In the genomic region with DNA sequence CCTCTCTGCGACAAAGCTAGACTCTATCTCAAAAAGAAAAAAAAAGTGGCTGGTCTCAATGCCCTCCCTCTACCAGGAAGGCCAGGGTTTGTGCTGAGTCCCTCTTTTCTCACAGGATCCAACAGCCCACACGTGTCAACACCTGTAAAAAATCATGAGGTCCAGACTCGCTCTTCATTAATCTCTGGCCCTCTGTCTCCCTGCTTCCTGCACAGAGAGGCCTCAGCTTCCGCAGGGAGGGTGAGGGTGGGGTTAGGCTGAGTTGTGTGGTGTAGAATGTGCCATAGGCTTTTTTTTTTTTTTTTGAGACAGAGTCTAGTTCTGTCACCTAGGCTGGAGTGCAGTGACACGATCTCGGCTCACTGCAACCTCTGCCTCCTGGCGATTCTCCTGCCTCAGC, we compare ENCODE assay signal across 19 cellular contexts. TPM values are rescaled to one million over a fixed set of nuclear protein-coding genes. Genes with fewer than 3 reads are reported as not detected.
DNase-seq lines count a peak whose midpoint lies in the region; ATAC-seq and TF ChIP-seq lines count a peak whose summit lies in the region.
"Had no signal": no experiment of that assay in that cellular context is flagged by ENCODE, and none has a peak within 500 bp of the region (broad histone marks: within the 10 kb centered on the region; RNA-seq: fewer than 3 reads in every experiment).

No MANE protein-coding gene starts in this region.

- no peak overlapping the region for H3K27ac Mint-ChIP-seq in HFFc6
- H3K27ac Mint-ChIP-seq: CD4-positive, CD25-positive, alpha-beta regulatory T cell had no signal

- no peaks in the 10 kb centered on the region for H3K9me2 ChIP-seq in GM23248 (ENCODE audit: insufficient read depth)

- in situ Hi-C loops in GM23248 (cut with MboI): no loop called here

- intact Hi-C loops in Right ventricle myocardium inferior (cut with DNase I) (no loop called here), left ventricle myocardium inferior (cut with micrococcal nuclease) (no loop called here)

- peaks cover 78% of the 10 kb centered on the region for H3K27me3 ChIP-seq in left ventricle myocardium inferior (ENCODE audit: low read depth)
- peaks cover 33% of the 10 kb centered on the region for H3K27me3 ChIP-seq in GM23248 (replicated peaks; ENCODE audit: insufficient read depth)

- no peak overlapping the region for H3K27ac ChIP-seq in left ventricle myocardium inferior (replicated peaks)
- no peak overlapping the region for H3K27ac ChIP-seq in GM23248
- H3K27ac ChIP-seq: KMS-11 had no signal

- peaks cover 24% of the 10 kb centered on the region for H3K27me3 Mint-ChIP-seq in HFFc6 (ENCODE audit: insufficient read depth)

- H4K20me1 ChIP-seq in GM23248 (ENCODE audit: insufficient read depth): no peaks in the 10 kb centered on the region

- no peak overlapping the region for H3K4me3 ChIP-seq in left ventricle myocardium inferior
- no peak overlapping the region for H3K4me3 ChIP-seq in GM23248

- peaks cover 19% of the 10 kb centered on the region for H3K4me1 ChIP-seq in left ventricle myocardium inferior
- no peaks in the 10 kb centered on the region for H3K4me1 ChIP-seq in GM23248 (ENCODE audit: insufficient read depth)

- TF ChIP-seq CTCF in left ventricle myocardium inferior (IDR thresholded peaks at IDR 0.05; ENCODE audit: borderline replicate concordance): no peak
- no peak for TF ChIP-seq CTCF in HFFc6 (IDR thresholded peaks at IDR 0.05)

- ATAC-seq in Right ventricle myocardium inferior (no peak), HG02870 (IDR thresholded peaks at IDR 0.05; ENCODE audit: unreplicated experiment) (no peak)

- peaks cover 36% of the 10 kb centered on the region for H3K36me3 ChIP-seq in left ventricle myocardium inferior
- H3K36me3 ChIP-seq in GM23248 (ENCODE audit: low read depth): no peaks in the 10 kb centered on the region

- DNase-seq in Right ventricle myocardium inferior (ENCODE audit: missing footprints) (peak; percentile 39), left ventricle myocardium inferior (no peak), RPMI8226 (peak; percentile 24), dermis microvascular lymphatic vessel endothelial cell (ENCODE audit: low read depth in 2 of 2) (peak; percentile 16 to 27), HFFc6 (no peak), GM23248 (no peak), NCI-H2227 treated with DMSO at 0.1 percent for 48 hours (lab: John Stamatoyannopoulos, UW) (no peak)
- DNase-seq: Caco-2; CD4-positive, CD25-positive, alpha-beta regulatory T cell; HCEC 1CT; NCI-H1092 treated with DMSO at 0.1 percent for 48 hours; NCI-H1694; NCI-H524 treated with DMSO at 0.1 percent for 48 hours; SIG-M5 had no signal

- H3K9me3 Mint-ChIP-seq in HFFc6: no peaks in the 10 kb centered on the region
- H3K9me3 Mint-ChIP-seq: CD4-positive, CD25-positive, alpha-beta regulatory T cell had no signal

- whole genome bisulfite sequencing in GM23248 (ENCODE audit: low coverage in 1 of 2, low lambda C conversion rate in 2 of 2, missing lambda C conversion rate in 2 of 2), 2 experiments: 47 to 50% methylated on average over 7 of the region's 7 CpGs

- H3K9me3 ChIP-seq in left ventricle myocardium inferior (replicated peaks): no peaks in the 10 kb centered on the region
- H3K9me3 ChIP-seq in GM23248 (ENCODE audit: low read depth): no peaks in the 10 kb centered on the region
- H3K9me3 ChIP-seq: Caco-2 had no signal

- peaks cover 4% of the 10 kb centered on the region; the same call in 1 of the 2 replicates for H3K36me3 Mint-ChIP-seq in HFFc6 (ENCODE audit: low read depth)

- H2AFZ ChIP-seq in GM23248: no peak overlapping the region

- H3K4me3 Mint-ChIP-seq in HFFc6: no peak overlapping the region

- H3F3A ChIP-seq in GM23248 (ENCODE audit: insufficient read depth): 0 out of 2 replicates have a peak, but pooled peaks cover 8% of the 10 kb centered on the region

- no peak overlapping the region for H3K9ac ChIP-seq in GM23248
- H3K9ac ChIP-seq: KMS-11 had no signal

- H3K4me2 ChIP-seq in GM23248 (ENCODE audit: unreplicated experiment): no peak overlapping the region

- no peaks in the 10 kb centered on the region for H3K79me2 ChIP-seq in GM23248 (ENCODE audit: insufficient read depth)

- peaks cover 9% of the 10 kb centered on the region for H3K4me1 Mint-ChIP-seq in HFFc6 (ENCODE audit: low read depth)

RNA-seq across cellular contexts. Expression of a gene that starts 6.1 kb away (rescaled TPM):
- not detected for total RNA-seq in Right ventricle myocardium inferior
- not detected for total RNA-seq in left ventricle myocardium inferior
- total RNA-seq in dermis microvascular lymphatic vessel endothelial cell: not detected in 2 replicates
- under 1 TPM in 1 of 6 experiments, not detected in 5; 0.17 TPM for total RNA-seq in HFFc6 (2021; fragmentation: NEBNext Ultra II Directional; extraction: Animal tissue kit (Norgen Biotek cat#: 25700))
- total RNA-seq in GM23248 (2014; rRNA removed; shearing (Covaris generic)): not detected in 2 replicates
- polyA plus RNA-seq in GM23248 (2016; fragmentation: Nextera tagmentation; extraction: Ambion mirVana): not detected in 2 replicates
- total RNA-seq: A673, G401, MCF 10A had no signal
- polyA plus RNA-seq: CD4-positive, CD25-positive, alpha-beta regulatory T cell had no signal

RNA-seq across cellular contexts. Expression of a gene that starts 20.1 kb away (rescaled TPM):
- total RNA-seq in Right ventricle myocardium inferior (not detected), left ventricle myocardium inferior (not detected), dermis microvascular lymphatic vessel endothelial cell (not detected in 2 replicates)
- not detected for total RNA-seq in HFFc6 (2021; fragmentation: NEBNext Ultra II Directional; extraction: Animal tissue kit (Norgen Biotek cat#: 25700))
- total RNA-seq in GM23248 (2014; rRNA removed; shearing (Covaris generic)): not detected in 2 replicates
- polyA plus RNA-seq in GM23248 (2016; fragmentation: Nextera tagmentation; extraction: Ambion mirVana): not detected in 2 replicates
- total RNA-seq: Caco-2; CD4-positive, CD25-positive, alpha-beta regulatory T cell; MCF 10A had no signal

RNA-seq across cellular contexts. Expression of a gene that starts 29.6 kb away (rescaled TPM):
- total RNA-seq in Right ventricle myocardium inferior: 38.5 TPM
- total RNA-seq in left ventricle myocardium inferior: 34.7 TPM
- total RNA-seq in dermis microvascular lymphatic vessel endothelial cell: 32.5 and 38.8 TPM in 2 replicates
- 10 to 100 TPM; 60.1 to 71.0 (median 61.9) TPM for total RNA-seq in HFFc6 (2021; fragmentation: NEBNext Ultra II Directional; extraction: Animal tissue kit (Norgen Biotek cat#: 25700))
- 34.9 and 44.5 TPM in 2 replicates for total RNA-seq in GM23248 (2014; rRNA removed; shearing (Covaris generic))
- polyA plus RNA-seq in GM23248 (2016; fragmentation: Nextera tagmentation; extraction: Ambion mirVana): 27.7 and 28.1 TPM in 2 replicates

RNA-seq across cellular contexts. Expression of a gene that starts 29.9 kb away (rescaled TPM):
- total RNA-seq in Right ventricle myocardium inferior: 18.1 TPM
- total RNA-seq in left ventricle myocardium inferior: 17.9 TPM
- total RNA-seq in dermis microvascular lymphatic vessel endothelial cell: 14.2 and 21.4 TPM in 2 replicates
- total RNA-seq in HFFc6 (2021; fragmentation: NEBNext Ultra II Directional; extraction: Animal tissue kit (Norgen Biotek cat#: 25700)): 10 to 100 TPM; 18.0 to 20.9 (median 18.7) TPM
- total RNA-seq in GM23248 (2014; rRNA removed; shearing (Covaris generic)): 16.2 and 19.2 TPM in 2 replicates
- 12.5 and 15.6 TPM in 2 replicates for polyA plus RNA-seq in GM23248 (2016; fragmentation: Nextera tagmentation; extraction: Ambion mirVana)

Comparison
In these comparisons a context has a peak if more than half of its experiments do, and no peak if none do; other contexts are left out.
1. DNase-seq: peak in Right ventricle myocardium inferior (single experiment), RPMI8226 (single experiment) and dermis microvascular lymphatic vessel endothelial cell (2 of 2); none in left ventricle myocardium inferior (single experiment), HFFc6 (single experiment), GM23248 (single experiment) and NCI-H2227 treated with DMSO at 0.1 percent for 48 hours (single experiment).